12 cellular contexts compared by ENCODE assay signal in genomic region chr20:48051810-48052491, GRCh38.
DNase-seq lines count a peak whose midpoint lies in the region; ATAC-seq lines count a peak whose summit lies in the region.
"Had no signal": no experiment of that assay in that cellular context is flagged by ENCODE, and none has a peak within 500 bp of the region (broad histone marks: within the 10 kb centered on the region; RNA-seq: fewer than 3 reads in every experiment).

No MANE protein-coding gene starts in this region.

- DNase-seq in DMS 273 (lab: John Stamatoyannopoulos, UW; ENCODE audit: unreplicated experiment) (peak; percentile 49), DMS 273 treated with DMSO at 0.1 percent for 48 hours (lab: John Stamatoyannopoulos, UW) (no peak), NCI-H446 treated with DMSO at 0.1 percent for 48 hours (lab: John Stamatoyannopoulos, UW) (peak; percentile 64), stromal cell of bone marrow (ENCODE audit: low read depth) (peak; percentile 69)
- no peak for DNase-seq in activated naive CD4-positive, alpha-beta T cell treated with Interleukin-2 at 50 U/mL for 16 hours
- DNase-seq: activated CD4-positive, alpha-beta T cell treated with anti-CD3 and anti-CD28 coated beads, Interleukin-2, amount 50 U/mL, for 1 hour; heart right ventricle; naive thymus-derived CD4-positive, alpha-beta T cell; stimulated activated CD4-positive, alpha-beta T cell treated with anti-CD3 and anti-CD28 coated beads, Interleukin-1b, Interleukin-23, amount 100 ng/mL, for 48 hours had no signal

- ATAC-seq in esophagus mucosa (peak; percentile 81), GM18517 (IDR thresholded peaks at IDR 0.05; ENCODE audit: unreplicated experiment) (no peak), HG03045 (IDR thresholded peaks at IDR 0.05; ENCODE audit: unreplicated experiment) (no peak)
- ATAC-seq: heart right ventricle; naive thymus-derived CD4-positive, alpha-beta T cell had no signal

Comparison
In these comparisons a context has a peak if more than half of its experiments do, and no peak if none do; other contexts are left out.
1. DNase-seq: peak in DMS 273 (single experiment), NCI-H446 treated with DMSO at 0.1 percent for 48 hours (single experiment) and stromal cell of bone marrow (single experiment); none in DMS 273 treated with DMSO at 0.1 percent for 48 hours (single experiment) and activated naive CD4-positive, alpha-beta T cell treated with Interleukin-2 at 50 U/mL for 16 hours (single experiment).